ENCODE assay signal across 1 cellular context in genomic region chr4:184664445-184665210, GRCh38.
A peak's percentile ranks its signal among the peaks of the same experiment; 100 is the strongest.
TF ChIP-seq lines count a peak whose summit lies in the region.

No MANE protein-coding gene starts in this region.

TF ChIP-seq in K562, 482 proteins besides CTCF, POLR2A, EP300 and RAD21 (continued from another document):
- TF ChIP-seq MGA (IDR thresholded peaks at IDR 0.05) = no peak
- TF ChIP-seq PRPF4 (IDR thresholded peaks at IDR 0.05; ENCODE audit: insufficient read depth, low read depth, low read length, poor library complexity, severe bottlenecking) = no peak
- TF ChIP-seq ZNF512 (tag; IDR thresholded peaks at IDR 0.05) = no peak
- no peak for TF ChIP-seq PHTF2 (CRISPR knock-in tag; IDR thresholded peaks at IDR 0.05)
- peak in 1 of 3 experiments; percentile 18 for TF ChIP-seq YY1 (IDR thresholded peaks at IDR 0.05; ENCODE audit: borderline replicate concordance in 1 of 3, control insufficient read depth in 1 of 3, extremely low read depth in 1 of 3, insufficient read depth in 3 of 3, insufficient read length in 1 of 3, insufficient replicate concordance in 2 of 3, low read depth in 1 of 3, low read length in 2 of 3)
- no peak for TF ChIP-seq ZNF561 (CRISPR knock-in tag; conservative IDR thresholded peaks at IDR 0.05)
- no peak for TF ChIP-seq ZNF134 (CRISPR knock-in tag; conservative IDR thresholded peaks at IDR 0.05)
- no peak for TF ChIP-seq SOX6 (IDR thresholded peaks at IDR 0.05)
- no peak for TF ChIP-seq ZBTB12 (CRISPR knock-in tag; IDR thresholded peaks at IDR 0.05)
- no peak for TF ChIP-seq POLR2AphosphoS2 (IDR thresholded peaks at IDR 0.05; ENCODE audit: low read length)
- TF ChIP-seq CBX2 (IDR thresholded peaks at IDR 0.05; ENCODE audit: insufficient read depth, low read length, poor library complexity, severe bottlenecking) = no peak
- TF ChIP-seq GABPA (tag; conservative IDR thresholded peaks at IDR 0.05; ENCODE audit: low read depth) = no peak
- TF ChIP-seq CEBPG (CRISPR knock-in tag; IDR thresholded peaks at IDR 0.05) = no peak
- TF ChIP-seq CEBPG (tag; conservative IDR thresholded peaks at IDR 0.05 in 1 of 2, IDR thresholded peaks at IDR 0.05 in 1 of 2) = peak; percentile 45 to 91; a peak in 2 of 4 replicates
- no peak for TF ChIP-seq LARP7 (IDR thresholded peaks at IDR 0.05)
- TF ChIP-seq TBP (optimal IDR thresholded peaks at IDR 0.05; ENCODE audit: low read depth, low read length) = no peak
- no peak for TF ChIP-seq ZMIZ1 (IDR thresholded peaks at IDR 0.05; ENCODE audit: low read depth in 2 of 2, low read length in 2 of 2)
- no peak for TF ChIP-seq ZNF778 (CRISPR knock-in tag; IDR thresholded peaks at IDR 0.05)
- TF ChIP-seq CEBPB (tag; IDR thresholded peaks at IDR 0.05) = peak; percentile 85
- TF ChIP-seq ZFP91 (CRISPR knock-in tag; IDR thresholded peaks at IDR 0.05) = no peak
- TF ChIP-seq POLR2B (IDR thresholded peaks at IDR 0.05; ENCODE audit: low read depth, partially characterized antibody) = no peak
- no peak for TF ChIP-seq ZNF239 (CRISPR knock-in tag; IDR thresholded peaks at IDR 0.05)
